ENCODE assay signal across 19 cellular contexts in genomic region chr19:58569191-58569942, GRCh38. TPM values are rescaled to one million over a fixed set of nuclear protein-coding genes. Genes with fewer than 3 reads are reported as not detected.
DNase-seq lines count a peak whose midpoint lies in the region; ATAC-seq, FAIRE-seq and TF ChIP-seq lines count a peak whose summit lies in the region.
"Had no signal": no experiment of that assay in that cellular context is flagged by ENCODE, and none has a peak within 500 bp of the region (broad histone marks: within the 10 kb centered on the region; RNA-seq: fewer than 3 reads in every experiment).

No MANE protein-coding gene starts in this region.

- no peak overlapping the region for H4K91ac ChIP-seq in neuronal stem cell (ENCODE audit: low read depth, low read length, poor library complexity)

- H2AFZ ChIP-seq in astrocyte (ENCODE audit: low read depth, low read length): no peak overlapping the region
- H2AFZ ChIP-seq in neuronal stem cell (ENCODE audit: low read length): no peak overlapping the region

- peaks cover 38% of the 10 kb centered on the region for H3K4me1 Mint-ChIP-seq in activated naive CD4-positive, alpha-beta T cell treated with anti-CD3 and anti-CD28 coated beads, Interleukin-2, amount 10 ng/mL, durations not matched to agents 7 days and 5 days
- peaks cover 10% of the 10 kb centered on the region for H3K4me1 Mint-ChIP-seq in astrocyte (ENCODE audit: low read depth, unreplicated experiment)

- H3K9ac ChIP-seq in astrocyte (ENCODE audit: low read length) (no peak overlapping the region), neuronal stem cell (ENCODE audit: low read depth, low read length, poor library complexity) (peak overlapping the region; percentile 38)

- TF ChIP-seq CTCF in astrocyte (IDR thresholded peaks at IDR 0.05; ENCODE audit: insufficient read depth, low read depth, low read length) (no peak), upper lobe of right lung (IDR thresholded peaks at IDR 0.05) (no peak)

- no peaks in the 10 kb centered on the region for H3K27me3 Mint-ChIP-seq in activated naive CD4-positive, alpha-beta T cell treated with anti-CD3 and anti-CD28 coated beads, Interleukin-2, amount 10 ng/mL, durations not matched to agents 7 days and 5 days
- H3K27me3 Mint-ChIP-seq in astrocyte (ENCODE audit: low read depth, unreplicated experiment): no peaks in the 10 kb centered on the region

- no peak overlapping the region for H2BK120ac ChIP-seq in neuronal stem cell (ENCODE audit: low read depth, low read length)

- H3K9me3 ChIP-seq in astrocyte (ENCODE audit: insufficient read depth, low read depth, low read length) (no peaks in the 10 kb centered on the region), neuronal stem cell (replicated peaks in 1 of 2; ENCODE audit: control insufficient read depth in 2 of 2, insufficient read depth in 1 of 2, low read depth in 1 of 2, low read length in 2 of 2) (no peaks in the 10 kb centered on the region), upper lobe of right lung (no peaks in the 10 kb centered on the region)
- H3K9me3 ChIP-seq: vagina had no signal

- H3K36me3 Mint-ChIP-seq in activated naive CD4-positive, alpha-beta T cell treated with anti-CD3 and anti-CD28 coated beads, Interleukin-2, amount 10 ng/mL, durations not matched to agents 7 days and 5 days: peaks cover 31% of the 10 kb centered on the region
- H3K36me3 Mint-ChIP-seq in astrocyte (ENCODE audit: low read depth, unreplicated experiment): peaks cover 9% of the 10 kb centered on the region

- H3K27ac ChIP-seq in astrocyte (ENCODE audit: low read depth, low read length) (no peak overlapping the region), neuronal stem cell (replicated peaks; ENCODE audit: low read length) (no peak overlapping the region), upper lobe of right lung (no peak overlapping the region)
- H3K27ac ChIP-seq: brain microvascular endothelial cell, epithelial cell of prostate, vagina had no signal

- H3K27me3 ChIP-seq in astrocyte (ENCODE audit: insufficient read depth, low read length): no peaks in the 10 kb centered on the region
- H3K27me3 ChIP-seq in neuronal stem cell (ENCODE audit: control insufficient read depth in 3 of 3, insufficient read depth in 3 of 3, low read depth in 1 of 3, low read length in 3 of 3): no peaks in the 10 kb centered on the region
- no peaks in the 10 kb centered on the region for H3K27me3 ChIP-seq in upper lobe of right lung
- H3K27me3 ChIP-seq: brain microvascular endothelial cell, vagina had no signal

- peak; percentile 17 for DNase-seq in activated naive CD4-positive, alpha-beta T cell treated with anti-CD3 and anti-CD28 coated beads, Interleukin-2, amount 10 ng/mL, durations not matched to agents 7 days and 5 days
- DNase-seq in activated naive CD4-positive, alpha-beta T cell treated with Interleukin-2 at 50 U/mL for 16 hours: no peak
- DNase-seq in astrocyte (ENCODE audit: low read depth): no peak
- DNase-seq in neuronal stem cell (ENCODE audit: low spot score): no peak
- DNase-seq in upper lobe of right lung: peak; percentile 45
- DNase-seq in NCI-H1092 (lab: John Stamatoyannopoulos, UW): no peak
- DNase-seq in NCI-H345 (lab: John Stamatoyannopoulos, UW): no peak
- DNase-seq: brain microvascular endothelial cell; dermis blood vessel endothelial cell; left ventricle myocardium superior; NCI-H1436 treated with DMSO at 0.1 percent for 48 hours; NCI-H2227 treated with DMSO at 0.1 percent for 48 hours; RPMI8226; stimulated activated naive CD4-positive, alpha-beta T cell treated with Interleukin-2 at 50 U/mL for 16 hours had no signal

- ATAC-seq in upper lobe of right lung (no peak), HG03439 (IDR thresholded peaks at IDR 0.05; ENCODE audit: unreplicated experiment) (no peak)
- ATAC-seq: left ventricle myocardium superior had no signal

- no peaks in the 10 kb centered on the region for H4K20me1 ChIP-seq in astrocyte (ENCODE audit: insufficient read depth, low read length)

- no peak overlapping the region for H3K23ac ChIP-seq in neuronal stem cell (ENCODE audit: low read depth, low read length, poor library complexity)

- FAIRE-seq in astrocyte (lab: Jason Lieb, UNC): no peak
- FAIRE-seq: frontal cortex, TTC549 had no signal

- H3K14ac ChIP-seq in neuronal stem cell (ENCODE audit: low read length): no peak overlapping the region

- peaks cover 11% of the 10 kb centered on the region for H3K4me1 ChIP-seq in astrocyte (ENCODE audit: insufficient read depth, low read length)
- H3K4me1 ChIP-seq in neuronal stem cell (ENCODE audit: control insufficient read depth in 2 of 2, insufficient read depth in 1 of 2, low read depth in 1 of 2, low read length in 2 of 2): peaks cover 9 to 11% of the 10 kb centered on the region in 2 donors
- peaks cover 15% of the 10 kb centered on the region for H3K4me1 ChIP-seq in upper lobe of right lung

- H3K36me3 ChIP-seq in astrocyte (ENCODE audit: insufficient read depth, low read length): no peaks in the 10 kb centered on the region
- H3K36me3 ChIP-seq in neuronal stem cell (replicated peaks in 1 of 2; ENCODE audit: control insufficient read depth in 2 of 2, insufficient read depth in 2 of 2, low read length in 2 of 2): peaks cover 30 to 49% of the 10 kb centered on the region in 2 donors
- peaks cover 23% of the 10 kb centered on the region for H3K36me3 ChIP-seq in upper lobe of right lung

- no peak overlapping the region for H2AK5ac ChIP-seq in neuronal stem cell (ENCODE audit: low read depth, low read length)

- no peak overlapping the region for H3K4me3 Mint-ChIP-seq in activated naive CD4-positive, alpha-beta T cell treated with anti-CD3 and anti-CD28 coated beads, Interleukin-2, amount 10 ng/mL, durations not matched to agents 7 days and 5 days
- H3K4me3 Mint-ChIP-seq in astrocyte (ENCODE audit: unreplicated experiment): peak overlapping the region; percentile 75

- H3K9me3 Mint-ChIP-seq in activated naive CD4-positive, alpha-beta T cell treated with anti-CD3 and anti-CD28 coated beads, Interleukin-2, amount 10 ng/mL, durations not matched to agents 7 days and 5 days: no peaks in the 10 kb centered on the region
- no peaks in the 10 kb centered on the region for H3K9me3 Mint-ChIP-seq in astrocyte (ENCODE audit: unreplicated experiment)

- no peak overlapping the region for H3K27ac Mint-ChIP-seq in activated naive CD4-positive, alpha-beta T cell treated with anti-CD3 and anti-CD28 coated beads, Interleukin-2, amount 10 ng/mL, durations not matched to agents 7 days and 5 days
- no peak overlapping the region for H3K27ac Mint-ChIP-seq in astrocyte (ENCODE audit: unreplicated experiment)

- no peak overlapping the region for H3K18ac ChIP-seq in neuronal stem cell (ENCODE audit: low read length)

- H3K4me2 ChIP-seq in astrocyte (ENCODE audit: low read length) (no peak overlapping the region), neuronal stem cell (ENCODE audit: insufficient read depth, low read length, poor library complexity, severe bottlenecking) (no peak overlapping the region)

- H2BK5ac ChIP-seq in neuronal stem cell (ENCODE audit: low read length): no peak overlapping the region

- WGBS in neuronal stem cell (ENCODE audit: extremely low coverage in 2 of 2, insufficient read length in 2 of 2, insufficient replicate concordance in 1 of 2), 2 donors: no CpG with 5 or more reads among the region's 6 CpGs

- H2BK12ac ChIP-seq in neuronal stem cell (ENCODE audit: low read length): no peak overlapping the region

- H3K79me1 ChIP-seq in neuronal stem cell (ENCODE audit: low read depth, low read length): peaks cover 2% of the 10 kb centered on the region

- no peak overlapping the region for H3K4ac ChIP-seq in neuronal stem cell (ENCODE audit: low read length)

- no peak overlapping the region for H4K8ac ChIP-seq in neuronal stem cell (ENCODE audit: low read depth, low read length)

- CTCF ChIA-PET in activated naive CD4-positive, alpha-beta T cell treated with anti-CD3 and anti-CD28 coated beads, Interleukin-2, amount 10 ng/mL, durations not matched to agents 7 days and 5 days (lab: Charles Lee): interaction anchor here (1.3 kb wide), 1 partner anchor 55 kb away, joined by 4 read pairs; no protein-coding TSS in a partner anchor

- no peak overlapping the region for H2BK15ac ChIP-seq in neuronal stem cell (ENCODE audit: low read length)

- no peaks in the 10 kb centered on the region for H3K79me2 ChIP-seq in astrocyte (ENCODE audit: insufficient read depth, low read length)

- H3K4me3 ChIP-seq in astrocyte (ENCODE audit: insufficient read depth, low read depth, low read length): no peak overlapping the region
- no peak overlapping the region for H3K4me3 ChIP-seq in neuronal stem cell (ENCODE audit: low read length in 2 of 2)
- H3K4me3 ChIP-seq in upper lobe of right lung: no peak overlapping the region
- H3K4me3 ChIP-seq: vagina had no signal

- intact Hi-C loops in upper lobe of right lung (cut with DNase I): no loop called here

RNA-seq across cellular contexts. Expression of gene MZF1, which starts 3.8 kb away (rescaled TPM):
- 14.7 and 17.4 TPM in 2 replicates for total RNA-seq in astrocyte
- polyA plus RNA-seq in neuronal stem cell (2013, experiment 1 of 2): 17.1 TPM
- 16.7 TPM for polyA plus RNA-seq in neuronal stem cell (2013, experiment 2 of 2)
- total RNA-seq in upper lobe of right lung: 44.3 TPM

RNA-seq across cellular contexts. Expression of gene UBE2M, which starts 11.0 kb away (rescaled TPM):
- 106 and 113 TPM in 2 replicates for total RNA-seq in astrocyte
- polyA plus RNA-seq in neuronal stem cell (2013, experiment 1 of 2): 86.2 TPM
- polyA plus RNA-seq in neuronal stem cell (2013, experiment 2 of 2): 86.9 TPM
- total RNA-seq in upper lobe of right lung: 53.8 TPM

RNA-seq across cellular contexts. Expression of gene CHMP2A, which starts 14.5 kb away (rescaled TPM):
- total RNA-seq in astrocyte (71.3 and 80.0 TPM in 2 replicates), upper lobe of right lung (96.5 TPM)
- polyA plus RNA-seq in neuronal stem cell (2013, experiment 1 of 2): 108 TPM
- 109 TPM for polyA plus RNA-seq in neuronal stem cell (2013, experiment 2 of 2)

RNA-seq across cellular contexts. Expression of gene TRIM28, which starts 25.5 kb away (rescaled TPM):
- 339 and 351 TPM in 2 replicates for total RNA-seq in astrocyte
- polyA plus RNA-seq in neuronal stem cell (2013, experiment 1 of 2): 759 TPM
- polyA plus RNA-seq in neuronal stem cell (2013, experiment 2 of 2): 741 TPM
- total RNA-seq in upper lobe of right lung: 199 TPM

RNA-seq across cellular contexts. Expression of gene ZBTB45, which starts 49.8 kb away (rescaled TPM):
- total RNA-seq in astrocyte: 16.2 and 16.3 TPM in 2 replicates
- polyA plus RNA-seq in neuronal stem cell (2013, experiment 1 of 2): 14.3 TPM
- polyA plus RNA-seq in neuronal stem cell (2013, experiment 2 of 2): 14.8 TPM
- 14.1 TPM for total RNA-seq in upper lobe of right lung

Comparison
In these comparisons a context has a peak if more than half of its experiments do, and no peak if none do; other contexts are left out.
1. DNase-seq: peak in activated naive CD4-positive, alpha-beta T cell treated with anti-CD3 and anti-CD28 coated beads, Interleukin-2, amount 10 ng/mL, durations not matched to agents 7 days and 5 days (single experiment) and upper lobe of right lung (single experiment); none in activated naive CD4-positive, alpha-beta T cell treated with Interleukin-2 at 50 U/mL for 16 hours (single experiment), astrocyte (single experiment), neuronal stem cell (single experiment), NCI-H1092 (single experiment) and NCI-H345 (single experiment).